ENCODE assay signal across 13 cellular contexts in the genomic region with DNA sequence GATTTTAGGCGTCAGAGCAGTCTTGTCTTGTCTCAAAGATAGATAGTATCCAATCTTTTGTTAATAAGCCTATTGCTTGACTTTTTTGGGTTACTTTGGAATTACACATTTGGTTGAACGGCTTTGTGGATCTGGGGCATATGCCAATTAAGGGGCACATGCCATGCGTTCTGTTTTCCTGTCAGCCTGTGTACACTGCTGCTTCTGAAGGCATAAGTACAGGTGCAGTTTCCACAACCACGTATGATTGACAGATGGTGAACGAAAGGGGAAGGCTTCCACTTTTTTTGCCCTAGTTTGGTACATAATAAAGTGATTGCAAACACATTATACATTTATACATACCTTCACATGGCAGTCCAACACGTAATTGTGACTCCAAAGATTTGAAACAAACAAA.
DNase-seq lines count a peak whose midpoint lies in the region; ATAC-seq and TF ChIP-seq lines count a peak whose summit lies in the region.
"Had no signal": no experiment of that assay in that cellular context is flagged by ENCODE, and none has a peak within 500 bp of the region (broad histone marks: within the 10 kb centered on the region; RNA-seq: fewer than 3 reads in every experiment).

No MANE protein-coding gene starts in this region.

- TF ChIP-seq CTCF in glutamatergic neuron (IDR thresholded peaks at IDR 0.05; ENCODE audit: partially characterized antibody, unreplicated experiment): no peak
- TF ChIP-seq CTCF in smooth muscle cell (IDR thresholded peaks at IDR 0.05; ENCODE audit: borderline replicate concordance, insufficient read depth, poor library complexity, severe bottlenecking): no peak
- no peak for TF ChIP-seq CTCF in ovary (IDR thresholded peaks at IDR 0.05)

- H3K27me3 ChIP-seq in thymus (ENCODE audit: control insufficient read depth, insufficient read depth): no peaks in the 10 kb centered on the region
- no peaks in the 10 kb centered on the region for H3K27me3 ChIP-seq in smooth muscle cell (ENCODE audit: low read depth)
- no peaks in the 10 kb centered on the region for H3K27me3 ChIP-seq in ovary

- no peaks in the 10 kb centered on the region for H3K36me3 Mint-ChIP-seq in glutamatergic neuron (ENCODE audit: unreplicated experiment)

- H3K27ac Mint-ChIP-seq in glutamatergic neuron (ENCODE audit: unreplicated experiment): peak overlapping the region; percentile 18

- H3K36me3 ChIP-seq in thymus (ENCODE audit: control insufficient read depth, insufficient read depth): peaks cover 3% of the 10 kb centered on the region
- no peaks in the 10 kb centered on the region for H3K36me3 ChIP-seq in smooth muscle cell (ENCODE audit: low read depth)
- no peaks in the 10 kb centered on the region for H3K36me3 ChIP-seq in ovary

- DNase-seq in NCI-H82 (lab: John Stamatoyannopoulos, UW) (peak; percentile 29), NCI-H82 treated with DMSO at 0.1 percent for 48 hours (lab: John Stamatoyannopoulos, UW; ENCODE audit: unreplicated experiment) (no peak), NCI-H2171 (lab: John Stamatoyannopoulos, UW) (peak; percentile 15), glutamatergic neuron (no peak), smooth muscle cell (lab: John Stamatoyannopoulos, UW; ENCODE audit: unreplicated experiment) (no peak), ovary (no peak)
- DNase-seq: 8988T, DMS53, H7, NCI-H1436, SHP77 had no signal

- no peak for TF ChIP-seq POLR2A in ovary (IDR thresholded peaks at IDR 0.05)

- H3K27me3 Mint-ChIP-seq in glutamatergic neuron (ENCODE audit: unreplicated experiment): peaks cover 2% of the 10 kb centered on the region

- peaks cover 7% of the 10 kb centered on the region for H3K79me2 ChIP-seq in smooth muscle cell (ENCODE audit: low read depth)

- H3K27ac ChIP-seq in thymus (ENCODE audit: low read depth) (peak overlapping the region; percentile 53), smooth muscle cell (ENCODE audit: low read depth) (no peak overlapping the region), ovary (no peak overlapping the region)

- peaks cover 2% of the 10 kb centered on the region for H3F3A ChIP-seq in smooth muscle cell (ENCODE audit: low read depth)

- intact Hi-C loops in ovary (cut with DNase I): no loop called here

- H4K20me1 ChIP-seq in smooth muscle cell (ENCODE audit: low read depth): peaks cover 30% of the 10 kb centered on the region

- no peaks in the 10 kb centered on the region for H3K9me3 Mint-ChIP-seq in glutamatergic neuron (ENCODE audit: unreplicated experiment)

- H3K4me2 ChIP-seq in smooth muscle cell: no peak overlapping the region

- H3K4me1 ChIP-seq in thymus (ENCODE audit: control insufficient read depth, insufficient read depth, low read length): peaks cover 4% of the 10 kb centered on the region
- H3K4me1 ChIP-seq in smooth muscle cell (ENCODE audit: low read depth): no peaks in the 10 kb centered on the region
- no peaks in the 10 kb centered on the region for H3K4me1 ChIP-seq in ovary (ENCODE audit: insufficient read depth)

- no peak for TF ChIP-seq EP300 in ovary (IDR thresholded peaks at IDR 0.05)

- H3K4me3 ChIP-seq in thymus (ENCODE audit: low read length): no peak overlapping the region
- no peak overlapping the region for H3K4me3 ChIP-seq in smooth muscle cell
- H3K4me3 ChIP-seq in ovary: no peak overlapping the region

- no peak overlapping the region for H3K4me3 Mint-ChIP-seq in glutamatergic neuron (ENCODE audit: unreplicated experiment)

- ATAC-seq in GM21381 (IDR thresholded peaks at IDR 0.05; ENCODE audit: unreplicated experiment): no peak

- no peak overlapping the region for H2AFZ ChIP-seq in smooth muscle cell (ENCODE audit: low read depth)

- H3K9me3 ChIP-seq in thymus (ENCODE audit: control insufficient read depth) (no peaks in the 10 kb centered on the region), smooth muscle cell (replicated peaks; ENCODE audit: low read depth) (no peaks in the 10 kb centered on the region), ovary (no peaks in the 10 kb centered on the region)

- peaks cover 3% of the 10 kb centered on the region for H3K4me1 Mint-ChIP-seq in glutamatergic neuron (ENCODE audit: low read depth, unreplicated experiment)

- no peak overlapping the region for H3K9ac ChIP-seq in smooth muscle cell (ENCODE audit: low read depth)

- 33% methylated on average over 6 of the region's 6 CpGs for WGBS in thymus
- WGBS in smooth muscle cell (ENCODE audit: low lambda C conversion rate): 99% methylated on average over 6 of the region's 6 CpGs
- WGBS in ovary, 3 donors: 91% methylated on average over 6 of the region's 6 CpGs

Comparison
In these comparisons a context has a peak if more than half of its experiments do, and no peak if none do; other contexts are left out.
1. DNase-seq: peak in NCI-H82 (single experiment) and NCI-H2171 (single experiment); none in NCI-H82 treated with DMSO at 0.1 percent for 48 hours (single experiment), glutamatergic neuron (single experiment), smooth muscle cell (single experiment) and ovary (0 of 5).